8 cellular contexts compared by ENCODE assay signal in genomic region chr15:32615871-32616426, GRCh38. TPM values are rescaled to one million over a fixed set of nuclear protein-coding genes. Genes with fewer than 3 reads are reported as not detected.
A peak's percentile ranks its signal among the peaks of the same experiment; 100 is the strongest.
DNase-seq lines count a peak whose midpoint lies in the region; ATAC-seq and TF ChIP-seq lines count a peak whose summit lies in the region.
"Not testable (repeated sequence)": the region's sequence is repeated elsewhere in the genome, so short reads cannot be mapped to it uniquely, and the experiment has no call there.

No MANE protein-coding gene starts in this region.

- peaks cover 23% of the 10 kb centered on the region for H3K36me3 Mint-ChIP-seq in activated CD4-positive, alpha-beta memory T cell treated with anti-CD3 and anti-CD28 coated beads, Interleukin-2, amount 10 ng/mL, durations not matched to agents 7 days and 5 days (ENCODE audit: low read depth)

- not testable (repeated sequence) for H3K27me3 ChIP-seq in ectodermal cell (ENCODE audit: control insufficient read depth, insufficient read depth, low read length, poor library complexity, severe bottlenecking)

- DNase-seq in AG04449 (ENCODE audit: low read depth, low spot score); retinal pigment epithelial cell (ENCODE audit: low read depth): not testable (repeated sequence)
- peak; percentile 41 for DNase-seq in activated CD4-positive, alpha-beta memory T cell treated with anti-CD3 and anti-CD28 coated beads, Interleukin-2, amount 10 ng/mL, durations not matched to agents 7 days and 5 days
- peak; percentile 33 for DNase-seq in left kidney (ENCODE audit: low read depth, low spot score)

- H3K9me3 ChIP-seq in KOPT-K1 (ENCODE audit: insufficient read depth, low read length, poor library complexity, severe bottlenecking); ectodermal cell (ENCODE audit: control insufficient read depth, low read length): not testable (repeated sequence)

- WGBS in ectodermal cell, 2 experiments, result 1 to 2% methylated on average over 11 to 13 of the region's 24 CpGs

- H3K27ac ChIP-seq in KOPT-K1 (ENCODE audit: low read depth, low read length, poor library complexity, severe bottlenecking), result peak overlapping the region; percentile 93
- H3K27ac ChIP-seq in ectodermal cell (ENCODE audit: insufficient read depth, low read depth, low read length, poor library complexity, severe bottlenecking), result not testable (repeated sequence)

- peak overlapping the region; percentile 93 for H3K4me3 Mint-ChIP-seq in activated CD4-positive, alpha-beta memory T cell treated with anti-CD3 and anti-CD28 coated beads, Interleukin-2, amount 10 ng/mL, durations not matched to agents 7 days and 5 days

- ATAC-seq in GM18870 (IDR thresholded peaks at IDR 0.05; ENCODE audit: unreplicated experiment), result peak; percentile 8
- ATAC-seq in HG02678 (IDR thresholded peaks at IDR 0.05; ENCODE audit: unreplicated experiment), result peak; percentile 11

- H3K9me3 Mint-ChIP-seq in activated CD4-positive, alpha-beta memory T cell treated with anti-CD3 and anti-CD28 coated beads, Interleukin-2, amount 10 ng/mL, durations not matched to agents 7 days and 5 days, result not testable (repeated sequence)

- H3K4me3 ChIP-seq in AG04449 (ENCODE audit: low read depth, low read length) (peak overlapping the region; percentile 66), ectodermal cell (ENCODE audit: insufficient read depth, low read depth, low read length) (peak overlapping the region; percentile 58), retinal pigment epithelial cell (ENCODE audit: low read length) (peak overlapping the region; percentile 84)

- POLR2A ChIA-PET in AG04449 (lab: Yijun Ruan, JAX); activated CD4-positive, alpha-beta memory T cell treated with anti-CD3 and anti-CD28 coated beads, Interleukin-2, amount 10 ng/mL, durations not matched to agents 7 days and 5 days (lab: Charles Lee): not testable (repeated sequence)

- not testable (repeated sequence) for H3K27me3 Mint-ChIP-seq in activated CD4-positive, alpha-beta memory T cell treated with anti-CD3 and anti-CD28 coated beads, Interleukin-2, amount 10 ng/mL, durations not matched to agents 7 days and 5 days

- TF ChIP-seq CTCF in AG04449 (IDR thresholded peaks at IDR 0.05; ENCODE audit: insufficient read depth, low read length, missing control alignments); retinal pigment epithelial cell (conservative IDR thresholded peaks at IDR 0.05; ENCODE audit: low read depth, low read length): not testable (repeated sequence)

- H3K4me1 Mint-ChIP-seq in activated CD4-positive, alpha-beta memory T cell treated with anti-CD3 and anti-CD28 coated beads, Interleukin-2, amount 10 ng/mL, durations not matched to agents 7 days and 5 days, result peaks cover 16% of the 10 kb centered on the region

- peak overlapping the region; percentile 98 for H3K27ac Mint-ChIP-seq in activated CD4-positive, alpha-beta memory T cell treated with anti-CD3 and anti-CD28 coated beads, Interleukin-2, amount 10 ng/mL, durations not matched to agents 7 days and 5 days

- H3K36me3 ChIP-seq in KOPT-K1 (ENCODE audit: insufficient read depth, low read length); ectodermal cell (ENCODE audit: control insufficient read depth, insufficient read depth, low read length): not testable (repeated sequence)

- CTCF ChIA-PET in AG04449 (lab: Yijun Ruan, JAX); activated CD4-positive, alpha-beta memory T cell treated with anti-CD3 and anti-CD28 coated beads, Interleukin-2, amount 10 ng/mL, durations not matched to agents 7 days and 5 days (lab: Charles Lee): not testable (repeated sequence)

- H3K4me1 ChIP-seq in ectodermal cell (ENCODE audit: control insufficient read depth, insufficient read depth, low read length), result not testable (repeated sequence)

RNA-seq across cellular contexts. Expression of gene ARHGAP11A, which starts 0.6 kb away (rescaled TPM):
- 100 to 1,000 TPM; 134 to 139 TPM for total RNA-seq in activated CD4-positive, alpha-beta memory T cell treated with anti-CD3 and anti-CD28 coated beads, Interleukin-2, amount 10 ng/mL, durations not matched to agents 7 days and 5 days
- 53.6 TPM for polyA plus RNA-seq in ectodermal cell (2013, experiment 1 of 4)
- 45.3 TPM for polyA plus RNA-seq in ectodermal cell (2013, experiment 2 of 4)
- 40.7 TPM for polyA plus RNA-seq in ectodermal cell (2013, experiment 3 of 4)
- polyA plus RNA-seq in ectodermal cell (2013, experiment 4 of 4), result 40.2 TPM

RNA-seq across cellular contexts. Expression of gene GOLGA8N, which starts 22.7 kb away (rescaled TPM):
- total RNA-seq in activated CD4-positive, alpha-beta memory T cell treated with anti-CD3 and anti-CD28 coated beads, Interleukin-2, amount 10 ng/mL, durations not matched to agents 7 days and 5 days, result 10 to 100 TPM; 13.2 to 13.8 TPM
- polyA plus RNA-seq in ectodermal cell (2013, experiment 1 of 4), result 0.17 TPM
- polyA plus RNA-seq in ectodermal cell (2013, experiment 2 of 4), result 0.14 TPM
- polyA plus RNA-seq in ectodermal cell (2013, experiment 3 of 4), result 0.27 TPM
- polyA plus RNA-seq in ectodermal cell (2013, experiment 4 of 4), result 0.24 TPM

RNA-seq across cellular contexts. Expression of gene SCG5, which starts 25.6 kb away (rescaled TPM):
- 1 to 10 TPM; 3.1 to 3.8 TPM for total RNA-seq in activated CD4-positive, alpha-beta memory T cell treated with anti-CD3 and anti-CD28 coated beads, Interleukin-2, amount 10 ng/mL, durations not matched to agents 7 days and 5 days
- 47.4 TPM for polyA plus RNA-seq in ectodermal cell (2013, experiment 1 of 4)
- 63.9 TPM for polyA plus RNA-seq in ectodermal cell (2013, experiment 2 of 4)
- 42.3 TPM for polyA plus RNA-seq in ectodermal cell (2013, experiment 3 of 4)
- 52.7 TPM for polyA plus RNA-seq in ectodermal cell (2013, experiment 4 of 4)
